ENCODE assay signal across 26 cellular contexts in genomic region chrX:7815166-7815565, GRCh38.
"Had no signal": no experiment of that assay in that cellular context is flagged by ENCODE, and none has a peak within 500 bp of the region (broad histone marks: within the 10 kb centered on the region; RNA-seq: fewer than 3 reads in every experiment).

No MANE protein-coding gene starts in this region.

- H3K4me2 ChIP-seq: PC-9 had no signal

- H3K27me3 ChIP-seq: brain microvascular endothelial cell had no signal

- ATAC-seq: activated T-cell treated with anti-CD3 and anti-CD28 coated beads, Interleukin-2, amount 50 U/mL, for 4 hours; T-cell had no signal

- DNase-seq: activated CD4-positive, alpha-beta memory T cell treated with anti-CD3 and anti-CD28 coated beads for 36 hours; activated CD4-positive, alpha-beta T cell treated with anti-CD3 and anti-CD28 coated beads, Interleukin-2, amount 10 ng/mL, durations not matched to agents 7 days and 5 days; activated CD4-positive, CD25-positive, alpha-beta regulatory T cell; activated CD8-positive, alpha-beta memory T cell treated with anti-CD3 and anti-CD28 coated beads for 24 hours; activated gamma-delta T cell; activated naive CD4-positive, alpha-beta T cell treated with anti-CD3 and anti-CD28 coated beads for 36 hours; activated T-cell treated with anti-CD3 and anti-CD28 coated beads, Interleukin-2, amount 50 U/mL, for 4 hours; amygdala; brain microvascular endothelial cell; cerebellar nuclear complex; MM.1S; NCI-H1048; NCI-H146; NCI-H2029; NCI-H2107; NCI-H2171 treated with DMSO at 0.1 percent for 48 hours; NCI-H226; NCI-H526; NCI-H774; NK-92 treated with Interleukin-12 subunit alpha and Interleukin-12 subunit beta, amount 100 ng/mL, for 24 hours; PC-9; T-cell; T-helper 2 cell; T1000 had no signal

- H3K27ac ChIP-seq: brain microvascular endothelial cell, PC-9, SK-N-MC, VCaP had no signal

- H2AFZ ChIP-seq: PC-9 had no signal

- H3K36me3 ChIP-seq: brain microvascular endothelial cell had no signal

- H3K4me3 ChIP-seq: PC-9, SK-N-MC had no signal
